Comparison of ENCODE assay signal across 8 cellular contexts in the genomic region with DNA sequence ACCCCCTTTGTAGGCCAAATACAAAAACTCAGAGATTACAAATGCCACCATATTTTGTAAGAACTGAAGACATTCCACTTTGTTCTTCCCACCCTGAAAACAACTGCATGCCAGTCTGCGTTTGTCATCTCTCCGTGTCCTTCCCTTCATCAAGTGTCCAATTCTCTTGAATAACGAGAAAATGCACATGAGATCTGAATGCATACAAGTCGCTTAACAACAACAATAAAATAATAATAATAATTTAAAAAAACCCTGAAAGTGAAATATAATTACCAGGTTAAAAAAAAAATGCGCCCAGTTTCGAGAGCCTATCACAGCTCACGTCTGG. TPM values are rescaled to one million over a fixed set of nuclear protein-coding genes. Genes with fewer than 3 reads are reported as not detected.
DNase-seq lines count a peak whose midpoint lies in the region; ATAC-seq lines count a peak whose summit lies in the region.

No MANE protein-coding gene starts in this region.

- no peak for DNase-seq in T-helper 2 cell treated with Interferon-gamma antibody and Interleukin-4, amounts not matched to agents 5 μg/mL and 100 μg/mL, for 36 hours (ENCODE audit: low spot score)
- DNase-seq in T-helper 2 cell (no peak), immature natural killer cell (no peak), SW 1271 (lab: John Stamatoyannopoulos, UW) (no peak)
- DNase-seq in activated CD4-positive, alpha-beta memory T cell treated with anti-CD3 and anti-CD28 coated beads for 36 hours, result no peak
- DNase-seq in stimulated activated naive B cell treated with anti-CD40 and anti-IgM and Interleukin-4, amounts not matched to agents 10 μg/mL and 1 μg/mL and 100 μg/mL, for 72 hours, result no peak
- DNase-seq in stimulated activated CD4-positive, alpha-beta T cell treated with anti-CD3 and anti-CD28 coated beads, Interleukin-4, amount 100 ng/mL, for 4 hours, result no peak

- H3K27ac Mint-ChIP-seq in T-helper 2 cell treated with Interferon-gamma antibody and Interleukin-4, amounts not matched to agents 5 μg/mL and 100 μg/mL, for 36 hours, result no peak overlapping the region
- no peak overlapping the region for H3K27ac Mint-ChIP-seq in activated CD4-positive, alpha-beta memory T cell treated with anti-CD3 and anti-CD28 coated beads for 36 hours
- peak overlapping the region; percentile 48 to 73 (median 60) for H3K27ac Mint-ChIP-seq in immature natural killer cell
- peak overlapping the region; percentile 91 for H3K27ac Mint-ChIP-seq in stimulated activated naive B cell treated with anti-CD40 and anti-IgM and Interleukin-4, amounts not matched to agents 10 μg/mL and 1 μg/mL and 100 μg/mL, for 72 hours

- no peak for ATAC-seq in stimulated activated naive B cell treated with anti-CD40 and anti-IgM and Interleukin-4, amounts not matched to agents 10 μg/mL and 1 μg/mL and 100 μg/mL, for 72 hours (replicated peaks)
- ATAC-seq in GM21367 (IDR thresholded peaks at IDR 0.05; ENCODE audit: unreplicated experiment), result no peak

- POLR2A ChIA-PET in activated CD4-positive, alpha-beta memory T cell treated with anti-CD3 and anti-CD28 coated beads for 36 hours (lab: Charles Lee), result interaction anchor here (1.3 to 2.9 kb wide), 5 partner anchors 24 to 214 kb away, joined by 3 to 17 read pairs (median 15); no protein-coding TSS in a partner anchor

- no peaks in the 10 kb centered on the region for H3K4me1 Mint-ChIP-seq in T-helper 2 cell treated with Interferon-gamma antibody and Interleukin-4, amounts not matched to agents 5 μg/mL and 100 μg/mL, for 36 hours (ENCODE audit: low read depth)
- H3K4me1 Mint-ChIP-seq in activated CD4-positive, alpha-beta memory T cell treated with anti-CD3 and anti-CD28 coated beads for 36 hours (ENCODE audit: low read depth), result peaks cover 9% of the 10 kb centered on the region
- H3K4me1 Mint-ChIP-seq in immature natural killer cell, result peaks cover 9 to 17% of the 10 kb centered on the region in 2 donors
- peaks cover 12 to 16% of the 10 kb centered on the region in 2 donors for H3K4me1 Mint-ChIP-seq in stimulated activated naive B cell treated with anti-CD40 and anti-IgM and Interleukin-4, amounts not matched to agents 10 μg/mL and 1 μg/mL and 100 μg/mL, for 72 hours

- H3K27me3 Mint-ChIP-seq in T-helper 2 cell treated with Interferon-gamma antibody and Interleukin-4, amounts not matched to agents 5 μg/mL and 100 μg/mL, for 36 hours (ENCODE audit: low read depth), result peaks cover 17% of the 10 kb centered on the region
- H3K27me3 Mint-ChIP-seq in activated CD4-positive, alpha-beta memory T cell treated with anti-CD3 and anti-CD28 coated beads for 36 hours, result peaks cover 30% of the 10 kb centered on the region
- peaks cover 2 to 9% (median 2%) of the 10 kb centered on the region in 3 donors for H3K27me3 Mint-ChIP-seq in immature natural killer cell (ENCODE audit: low read depth in 3 of 3)
- no peaks in the 10 kb centered on the region for H3K27me3 Mint-ChIP-seq in stimulated activated naive B cell treated with anti-CD40 and anti-IgM and Interleukin-4, amounts not matched to agents 10 μg/mL and 1 μg/mL and 100 μg/mL, for 72 hours

- H3K4me3 Mint-ChIP-seq in T-helper 2 cell treated with Interferon-gamma antibody and Interleukin-4, amounts not matched to agents 5 μg/mL and 100 μg/mL, for 36 hours, result peak overlapping the region; percentile 12
- peak overlapping the region; percentile 37 for H3K4me3 Mint-ChIP-seq in activated CD4-positive, alpha-beta memory T cell treated with anti-CD3 and anti-CD28 coated beads for 36 hours
- peak overlapping the region in 2 of 5 donors; percentile 84 to 96 for H3K4me3 Mint-ChIP-seq in immature natural killer cell
- H3K4me3 Mint-ChIP-seq in stimulated activated naive B cell treated with anti-CD40 and anti-IgM and Interleukin-4, amounts not matched to agents 10 μg/mL and 1 μg/mL and 100 μg/mL, for 72 hours, result no peak overlapping the region

- CTCF ChIA-PET in activated CD4-positive, alpha-beta memory T cell treated with anti-CD3 and anti-CD28 coated beads for 36 hours (lab: Charles Lee), result interaction anchor here (0.6 to 1.4 kb wide), 16 partner anchors 9 to 532 kb away, joined by 3 to 12 read pairs (median 3); no protein-coding TSS in a partner anchor

- intact Hi-C loops in activated CD4-positive, alpha-beta memory T cell treated with anti-CD3 and anti-CD28 coated beads for 36 hours (cut with micrococcal nuclease), result loop anchor here (1.0 to 10.0 kb wide), 6 partner anchors 38 to 706 kb away; no protein-coding TSS in a partner anchor

- H3K9me3 Mint-ChIP-seq in T-helper 2 cell treated with Interferon-gamma antibody and Interleukin-4, amounts not matched to agents 5 μg/mL and 100 μg/mL, for 36 hours, result no peaks in the 10 kb centered on the region
- H3K9me3 Mint-ChIP-seq in activated CD4-positive, alpha-beta memory T cell treated with anti-CD3 and anti-CD28 coated beads for 36 hours, result no peaks in the 10 kb centered on the region
- H3K9me3 Mint-ChIP-seq in immature natural killer cell, result no peaks in the 10 kb centered on the region
- H3K9me3 Mint-ChIP-seq in stimulated activated naive B cell treated with anti-CD40 and anti-IgM and Interleukin-4, amounts not matched to agents 10 μg/mL and 1 μg/mL and 100 μg/mL, for 72 hours, result no peaks in the 10 kb centered on the region

- H3K36me3 Mint-ChIP-seq in T-helper 2 cell treated with Interferon-gamma antibody and Interleukin-4, amounts not matched to agents 5 μg/mL and 100 μg/mL, for 36 hours (ENCODE audit: low read depth), result no peaks in the 10 kb centered on the region
- H3K36me3 Mint-ChIP-seq in activated CD4-positive, alpha-beta memory T cell treated with anti-CD3 and anti-CD28 coated beads for 36 hours, result no peaks in the 10 kb centered on the region
- H3K36me3 Mint-ChIP-seq in immature natural killer cell, result no peaks in the 10 kb centered on the region
- peaks cover 5 to 11% of the 10 kb centered on the region in 2 donors for H3K36me3 Mint-ChIP-seq in stimulated activated naive B cell treated with anti-CD40 and anti-IgM and Interleukin-4, amounts not matched to agents 10 μg/mL and 1 μg/mL and 100 μg/mL, for 72 hours

RNA-seq across cellular contexts. Expression of gene SETBP1, which starts 2.0 kb away (rescaled TPM):
- 1 to 10 TPM; 6.4 to 6.7 TPM for total RNA-seq in activated CD4-positive, alpha-beta memory T cell treated with anti-CD3 and anti-CD28 coated beads for 36 hours
- 1 to 10 TPM in 2 of 3 donors, not detected in 1; 1.2 to 4.3 TPM for polyA plus RNA-seq in immature natural killer cell

Comparison
In these comparisons a context has a peak if more than half of its experiments do, and no peak if none do; other contexts are left out.
1. H3K27ac Mint-ChIP-seq: peak in immature natural killer cell (6 of 6) and stimulated activated naive B cell treated with anti-CD40 and anti-IgM and Interleukin-4, amounts not matched to agents 10 μg/mL and 1 μg/mL and 100 μg/mL, for 72 hours (single experiment); none in T-helper 2 cell treated with Interferon-gamma antibody and Interleukin-4, amounts not matched to agents 5 μg/mL and 100 μg/mL, for 36 hours (single experiment) and activated CD4-positive, alpha-beta memory T cell treated with anti-CD3 and anti-CD28 coated beads for 36 hours (single experiment).
2. H3K4me3 Mint-ChIP-seq: peak in T-helper 2 cell treated with Interferon-gamma antibody and Interleukin-4, amounts not matched to agents 5 μg/mL and 100 μg/mL, for 36 hours (single experiment) and activated CD4-positive, alpha-beta memory T cell treated with anti-CD3 and anti-CD28 coated beads for 36 hours (single experiment); none in stimulated activated naive B cell treated with anti-CD40 and anti-IgM and Interleukin-4, amounts not matched to agents 10 μg/mL and 1 μg/mL and 100 μg/mL, for 72 hours (0 of 2).